In the genomic region with DNA sequence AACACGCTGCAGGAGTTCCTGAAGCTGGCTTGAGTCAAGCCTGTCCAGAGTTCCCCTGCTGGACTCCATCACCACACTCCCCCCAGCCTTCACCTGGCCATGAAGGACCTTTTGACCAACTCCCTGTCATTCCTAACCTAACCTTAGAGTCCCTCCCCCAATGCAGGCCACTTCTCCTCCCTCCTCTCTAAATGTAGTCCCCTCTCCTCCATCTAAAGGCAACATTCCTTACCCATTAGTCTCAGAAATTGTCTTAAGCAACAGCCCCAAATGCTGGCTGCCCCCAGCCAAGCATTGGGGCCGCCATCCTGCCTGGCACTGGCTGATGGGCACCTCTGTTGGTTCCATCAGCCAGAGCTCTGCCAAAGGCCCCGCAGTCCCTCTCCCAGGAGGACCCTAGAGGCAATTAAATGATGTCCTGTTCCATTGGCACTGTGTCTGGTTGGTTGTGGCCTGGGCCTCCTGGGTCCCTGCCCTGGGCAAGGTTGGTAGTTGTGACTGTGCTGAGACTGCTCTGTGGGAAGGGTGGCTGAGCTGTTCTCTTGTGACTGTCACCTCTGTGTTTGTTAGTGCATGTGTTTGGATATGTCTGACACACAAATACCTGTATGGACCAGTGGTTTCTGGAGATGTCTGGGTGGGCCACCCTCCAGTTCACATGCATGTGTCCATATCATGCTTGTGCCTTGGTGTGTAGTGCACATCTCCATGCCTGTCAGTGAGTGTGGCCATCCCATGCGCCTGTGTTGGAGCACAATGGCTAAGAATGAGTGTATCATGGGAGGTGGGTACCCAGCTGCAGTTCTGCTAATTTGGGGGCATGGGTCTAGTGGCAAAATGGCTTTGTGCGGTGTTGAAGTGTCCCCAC, we compare ENCODE assay signal across 8 cellular contexts. TPM values are rescaled to one million over a fixed set of nuclear protein-coding genes. Genes with fewer than 3 reads are reported as not detected.
DNase-seq lines count a peak whose midpoint lies in the region; ATAC-seq and TF ChIP-seq lines count a peak whose summit lies in the region.

No MANE protein-coding gene starts in this region.

- H3K27ac ChIP-seq in duodenal mucosa (ENCODE audit: low read depth, low read length) (no peak overlapping the region), substantia nigra (ENCODE audit: low read depth, low read length, poor library complexity, severe bottlenecking) (no peak overlapping the region), aorta (ENCODE audit: low read depth in 1 of 2, low read length in 2 of 2) (no peak overlapping the region)

- H3K4me1 Mint-ChIP-seq in Calu3 (ENCODE audit: low read depth, unreplicated experiment) (peaks cover 51% of the 10 kb centered on the region), neural crest cell (peaks cover 51% of the 10 kb centered on the region)

- BruUV-seq in Calu3 (replicated peaks; lab: Mats Ljungman, UMichigan): TSS peak; percentile 85

- ATAC-seq in aorta (ENCODE audit: low FRiP score): no peak

- CTCF ChIA-PET in Calu3 (lab: Charles Lee): interaction anchor here (0.6 to 0.9 kb wide), 2 partner anchors 18 to 168 kb away, joined by 3 to 4 read pairs; no protein-coding TSS in a partner anchor

- peak overlapping the region in 1 of 2 donors; percentile 82 for H3K9ac ChIP-seq in duodenal mucosa (ENCODE audit: low read depth in 1 of 2, low read length in 2 of 2)

- H3K9me3 Mint-ChIP-seq in Calu3 (ENCODE audit: low read depth, unreplicated experiment) (no peaks in the 10 kb centered on the region), neural crest cell (no peaks in the 10 kb centered on the region)

- intact Hi-C loops in Calu3 (cut with micrococcal nuclease; ENCODE audit: unreplicated experiment) (no loop called here), aorta (cut with DNase I) (no loop called here)

- H3K9me3 ChIP-seq in duodenal mucosa (ENCODE audit: control insufficient read depth in 1 of 2, low read length in 2 of 2) (no peaks in the 10 kb centered on the region), aorta (ENCODE audit: control insufficient read depth, low read length) (no peaks in the 10 kb centered on the region)

- peak overlapping the region; percentile 81 for H3K4me3 Mint-ChIP-seq in Calu3 (ENCODE audit: low read depth, unreplicated experiment)
- peak overlapping the region; percentile 89 for H3K4me3 Mint-ChIP-seq in neural crest cell

- H3K36me3 ChIP-seq in duodenal mucosa (ENCODE audit: control insufficient read depth in 1 of 2, insufficient read depth in 2 of 2, low read length in 2 of 2) (peaks cover 0 to 9% of the 10 kb centered on the region in 2 donors), aorta (ENCODE audit: control insufficient read depth in 1 of 2, insufficient read depth in 2 of 2, low read length in 1 of 2) (no peaks in the 10 kb centered on the region)

- WGBS in aorta, 2 donors: 89 to 95% methylated on average over 5 of the region's 5 CpGs

- no peak for DNase-seq in Calu3
- peak; percentile 26 for DNase-seq in NCI-H226
- no peak for DNase-seq in neural crest cell (ENCODE audit: low read depth, low spot score)
- no peak for DNase-seq in substantia nigra (lab: John Stamatoyannopoulos, UW)
- DNase-seq in aorta: no peak
- DNase-seq in SK-N-DZ (ENCODE audit: low spot score): no peak
- no peak for DNase-seq in NCI-H1417 (lab: John Stamatoyannopoulos, UW)

- H3K27ac Mint-ChIP-seq in Calu3 (ENCODE audit: unreplicated experiment) (peak overlapping the region; percentile 92), neural crest cell (ENCODE audit: unreplicated experiment) (peak overlapping the region; percentile 39)

- H3K27me3 Mint-ChIP-seq in Calu3 (ENCODE audit: unreplicated experiment): no peaks in the 10 kb centered on the region
- H3K27me3 Mint-ChIP-seq in neural crest cell (ENCODE audit: low read depth): peaks cover 5% of the 10 kb centered on the region

- peak overlapping the region; percentile 11 to 74 for H3K4me3 ChIP-seq in duodenal mucosa (ENCODE audit: low read depth in 1 of 2, low read length in 2 of 2)
- no peak overlapping the region for H3K4me3 ChIP-seq in aorta (ENCODE audit: low read length in 2 of 2)

- H3K36me3 Mint-ChIP-seq in Calu3 (ENCODE audit: insufficient read depth, unreplicated experiment) (peaks cover 70% of the 10 kb centered on the region), neural crest cell (ENCODE audit: low read depth) (peaks cover 8% of the 10 kb centered on the region)

- H3K27me3 ChIP-seq in duodenal mucosa (ENCODE audit: control insufficient read depth in 1 of 2, insufficient read depth in 2 of 2, low read length in 2 of 2): no peaks in the 10 kb centered on the region
- no peaks in the 10 kb centered on the region for H3K27me3 ChIP-seq in aorta (ENCODE audit: control insufficient read depth in 1 of 2, insufficient read depth in 2 of 2, low read length in 1 of 2)

- TF ChIP-seq CTCF in Calu3 (IDR thresholded peaks at IDR 0.05; ENCODE audit: unreplicated experiment) (no peak), neural crest cell (conservative IDR thresholded peaks at IDR 0.05) (no peak)

- H3K4me1 ChIP-seq in duodenal mucosa (ENCODE audit: control insufficient read depth in 1 of 2, insufficient read depth in 2 of 2, low read length in 2 of 2) (peaks cover 55 to 73% of the 10 kb centered on the region in 2 donors), aorta (ENCODE audit: control insufficient read depth in 1 of 2, insufficient read depth in 2 of 2, low read length in 2 of 2) (no peaks in the 10 kb centered on the region)

RNA-seq across cellular contexts. Expression of gene SH3BGRL3, which starts 1.4 kb away (rescaled TPM):
- 74.6 and 107 TPM in 2 replicates for total RNA-seq in Calu3 (2022)
- 97.9 and 100 TPM in 2 replicates for total RNA-seq in neural crest cell
- 100 to 1,000 TPM; 160 to 252 TPM for total RNA-seq in aorta
- polyA plus RNA-seq in aorta: 100 to 1,000 TPM; 219 to 232 TPM
- 9.1 and 15.6 TPM in 2 replicates for polyA plus RNA-seq in SK-N-DZ (2014; cell fraction: cytosol; rRNA removed)
- 4.0 and 8.9 TPM in 2 replicates for polyA plus RNA-seq in SK-N-DZ (2014; cell fraction: nucleus; rRNA removed)

RNA-seq across cellular contexts. Expression of gene UBXN11, which starts 25.1 kb away (rescaled TPM):
- total RNA-seq in Calu3 (2022): 24.0 and 32.0 TPM in 2 replicates
- total RNA-seq in neural crest cell: 33.5 and 35.5 TPM in 2 replicates
- total RNA-seq in aorta: 10 to 100 TPM; 14.6 to 33.9 TPM
- polyA plus RNA-seq in aorta: 10 to 100 TPM; 11.6 to 46.8 TPM
- polyA plus RNA-seq in SK-N-DZ (2014; cell fraction: cytosol; rRNA removed): 4.8 and 5.1 TPM in 2 replicates
- polyA plus RNA-seq in SK-N-DZ (2014; cell fraction: nucleus; rRNA removed): 52.0 and 62.5 TPM in 2 replicates

RNA-seq across cellular contexts. Expression of gene CD52, which starts 36.4 kb away (rescaled TPM):
- total RNA-seq in Calu3 (2022) (not detected in 2 replicates), neural crest cell (not detected in 2 replicates), aorta (10 to 100 TPM; 12.0 to 14.7 TPM)
- 10 to 100 TPM in 1 of 2 donors, 1 to 10 TPM in 1; 8.3 to 31.4 TPM for polyA plus RNA-seq in aorta
- polyA plus RNA-seq in SK-N-DZ (2014; cell fraction: cytosol; rRNA removed): not detected in 2 replicates
- not detected in 2 replicates for polyA plus RNA-seq in SK-N-DZ (2014; cell fraction: nucleus; rRNA removed)

RNA-seq across cellular contexts. Expression of gene CEP85, which starts 47.3 kb away (rescaled TPM):
- 19.9 and 24.6 TPM in 2 replicates for total RNA-seq in Calu3 (2022)
- 46.6 and 48.0 TPM in 2 replicates for total RNA-seq in neural crest cell
- total RNA-seq in aorta: 1 to 10 TPM; 3.0 to 5.9 TPM
- polyA plus RNA-seq in aorta: 1 to 10 TPM in 1 of 2 donors, under 1 TPM in 1; 0.74 to 1.9 TPM
- 34.0 and 39.5 TPM in 2 replicates for polyA plus RNA-seq in SK-N-DZ (2014; cell fraction: cytosol; rRNA removed)
- 75.2 and 82.4 TPM in 2 replicates for polyA plus RNA-seq in SK-N-DZ (2014; cell fraction: nucleus; rRNA removed)

Comparison
In these comparisons a context has a peak if more than half of its experiments do, and no peak if none do; other contexts are left out.
1. H3K4me3 ChIP-seq: peak in duodenal mucosa (2 of 2); none in aorta (0 of 2).
2. RNA of gene CD52, which starts 36.4 kb away (total RNA-seq): 12.0 to 14.7 TPM in aorta; not detected in Calu3 and not detected in neural crest cell; every median in the first group is over 10 times any median in the second.